Comparison of ENCODE assay signal across 1 cellular context in genomic region chr14:101360045-101360931, GRCh38.
TF ChIP-seq lines count a peak whose summit lies in the region.

No MANE protein-coding gene starts in this region.

TF ChIP-seq in K562, 482 proteins besides CTCF, POLR2A, EP300 and RAD21 (continued from another document and continues in another):
- TF ChIP-seq ZHX1 (conservative IDR thresholded peaks at IDR 0.05; ENCODE audit: low read length) = no peak
- TF ChIP-seq ZBED1 (IDR thresholded peaks at IDR 0.05) = no peak
- TF ChIP-seq ARID4B (CRISPR knock-in tag; IDR thresholded peaks at IDR 0.05) = no peak
- TF ChIP-seq ZNF134 (CRISPR knock-in tag; conservative IDR thresholded peaks at IDR 0.05) = peak; percentile 66; the same call in 1 of the 2 replicates
- TF ChIP-seq ZNF165 (CRISPR knock-in tag; IDR thresholded peaks at IDR 0.05; ENCODE audit: borderline replicate concordance) = no peak
- TF ChIP-seq U2AF1 (optimal IDR thresholded peaks at IDR 0.05; ENCODE audit: low read depth, low read length) = no peak
- no peak for TF ChIP-seq ZNF212 (CRISPR knock-in tag; IDR thresholded peaks at IDR 0.05)
- TF ChIP-seq DLX4 (CRISPR knock-in tag; IDR thresholded peaks at IDR 0.05) = no peak
- TF ChIP-seq COPS2 (conservative IDR thresholded peaks at IDR 0.05) = no peak
- TF ChIP-seq DMBX1 (CRISPR knock-in tag; IDR thresholded peaks at IDR 0.05; ENCODE audit: borderline replicate concordance) = no peak
- no peak for TF ChIP-seq BCL6 (CRISPR knock-in tag; IDR thresholded peaks at IDR 0.05)
- no peak for TF ChIP-seq ZNF766 (CRISPR knock-in tag; conservative IDR thresholded peaks at IDR 0.05)
- TF ChIP-seq SMAD3 (CRISPR knock-in tag; conservative IDR thresholded peaks at IDR 0.05) = no peak
- no peak for TF ChIP-seq MAFK (IDR thresholded peaks at IDR 0.05; ENCODE audit: low read length)
- TF ChIP-seq ZNF561 (CRISPR knock-in tag; conservative IDR thresholded peaks at IDR 0.05) = no peak
- no peak for TF ChIP-seq ETS2 (tag; IDR thresholded peaks at IDR 0.05; ENCODE audit: borderline replicate concordance, poor library complexity, severe bottlenecking)
- TF ChIP-seq SIN3A (IDR thresholded peaks at IDR 0.05; ENCODE audit: borderline replicate concordance in 2 of 2, control insufficient read depth in 1 of 2, low read depth in 2 of 2, low read length in 2 of 2) = no peak
- no peak for TF ChIP-seq SMAD1 (IDR thresholded peaks at IDR 0.05; ENCODE audit: low read depth, low read length, partially characterized antibody)
- TF ChIP-seq ATF7 (IDR thresholded peaks at IDR 0.05) = 0 out of 2 replicates have a peak, but pooled peaks have one; percentile 15
- TF ChIP-seq SMC3 (conservative IDR thresholded peaks at IDR 0.05; ENCODE audit: insufficient read depth, low read depth, low read length) = no peak
- no peak for TF ChIP-seq ZZZ3 (IDR thresholded peaks at IDR 0.05)
- no peak for TF ChIP-seq SUPT5H (IDR thresholded peaks at IDR 0.05)
- TF ChIP-seq SREBF2 (CRISPR knock-in tag; IDR thresholded peaks at IDR 0.05) = no peak
- TF ChIP-seq ARID3A (IDR thresholded peaks at IDR 0.05; ENCODE audit: borderline replicate concordance, low read depth, low read length) = no peak
- no peak for TF ChIP-seq TCF15 (CRISPR knock-in tag; IDR thresholded peaks at IDR 0.05)
- no peak for TF ChIP-seq PTTG1 (tag; IDR thresholded peaks at IDR 0.05; ENCODE audit: low read depth)
- no peak for TF ChIP-seq CBX3 (IDR thresholded peaks at IDR 0.05; ENCODE audit: borderline replicate concordance in 1 of 2, low read length in 2 of 2)
- TF ChIP-seq NFATC3 (IDR thresholded peaks at IDR 0.05) = no peak
- no peak for TF ChIP-seq HCFC1 (IDR thresholded peaks at IDR 0.05; ENCODE audit: low read depth, low read length)
- no peak for TF ChIP-seq TGIF2 (CRISPR knock-in tag; IDR thresholded peaks at IDR 0.05)
- peak; percentile 80 for TF ChIP-seq TEAD4 (IDR thresholded peaks at IDR 0.05; ENCODE audit: low read length)
- TF ChIP-seq TEAD4 (CRISPR knock-in tag; IDR thresholded peaks at IDR 0.05; ENCODE audit: borderline replicate concordance) = no peak
- TF ChIP-seq AFF4 (CRISPR knock-in tag; IDR thresholded peaks at IDR 0.05) = no peak
- TF ChIP-seq RFX7 (CRISPR knock-in tag; IDR thresholded peaks at IDR 0.05) = no peak
- TF ChIP-seq FOXP1 (CRISPR knock-in tag; IDR thresholded peaks at IDR 0.05) = no peak
- no peak for TF ChIP-seq ZNF224 (CRISPR knock-in tag; IDR thresholded peaks at IDR 0.05)
- no peak for TF ChIP-seq SNAPC5 (CRISPR knock-in tag; IDR thresholded peaks at IDR 0.05)
- TF ChIP-seq ADNP (tag; IDR thresholded peaks at IDR 0.05) = no peak
- no peak for TF ChIP-seq ZNF518B (CRISPR knock-in tag; IDR thresholded peaks at IDR 0.05)
- TF ChIP-seq NR2C1 (IDR thresholded peaks at IDR 0.05) = no peak
- TF ChIP-seq NR2C1 (tag; IDR thresholded peaks at IDR 0.05) = no peak
- TF ChIP-seq JUN (IDR thresholded peaks at IDR 0.05; ENCODE audit: borderline replicate concordance, low read depth, low read length) = no peak
- no peak for TF ChIP-seq JUN (CRISPR knock-in tag; IDR thresholded peaks at IDR 0.05; ENCODE audit: borderline replicate concordance)
- TF ChIP-seq BCOR (IDR thresholded peaks at IDR 0.05) = peak; percentile 51; the same call in 1 of the 2 replicates
- TF ChIP-seq GATA2 (CRISPR knock-in tag; IDR thresholded peaks at IDR 0.05) = peak; percentile 36; the same call in 1 of the 2 replicates
- TF ChIP-seq BMI1 (IDR thresholded peaks at IDR 0.05; ENCODE audit: low read length) = no peak
- TF ChIP-seq SMARCC2 (IDR thresholded peaks at IDR 0.05; ENCODE audit: low read depth) = 0 out of 2 replicates have a peak, but pooled peaks have one; percentile 42
- no peak for TF ChIP-seq TFAM (CRISPR knock-in tag; conservative IDR thresholded peaks at IDR 0.05)
- no peak for TF ChIP-seq PRPF4 (IDR thresholded peaks at IDR 0.05; ENCODE audit: insufficient read depth, low read depth, low read length, poor library complexity, severe bottlenecking)
- peak; percentile 17 for TF ChIP-seq DACH1 (IDR thresholded peaks at IDR 0.05; ENCODE audit: partially characterized antibody)
- TF ChIP-seq KLF16 (IDR thresholded peaks at IDR 0.05) = peak; percentile 56; the same call in 1 of the 2 replicates
- no peak for TF ChIP-seq ZNF239 (CRISPR knock-in tag; IDR thresholded peaks at IDR 0.05)
- TF ChIP-seq STAT5B (CRISPR knock-in tag; IDR thresholded peaks at IDR 0.05) = no peak
- TF ChIP-seq ZNF511 (CRISPR knock-in tag; IDR thresholded peaks at IDR 0.05) = no peak
- TF ChIP-seq TCF3 (CRISPR knock-in tag; IDR thresholded peaks at IDR 0.05) = peak; percentile 93
- TF ChIP-seq NCOA4 (IDR thresholded peaks at IDR 0.05; ENCODE audit: partially characterized antibody) = no peak
- no peak for TF ChIP-seq SREBF1 (IDR thresholded peaks at IDR 0.05; ENCODE audit: borderline replicate concordance, low read depth, low read length)
